In genomic region chr12:46385439-46385838, GRCh38 we compare ENCODE assay signal across 1 cellular context.
TF ChIP-seq lines count a peak whose summit lies in the region.

No MANE protein-coding gene starts in this region.

TF ChIP-seq in HepG2, 621 proteins besides CTCF, POLR2A, EP300 and RAD21 (continued from another document and continues in another):
- TF ChIP-seq MYPOP (CRISPR knock-in tag; IDR thresholded peaks at IDR 0.05) (0 out of 2 replicates have a peak, but pooled peaks have one; percentile 41), BCL6 (CRISPR knock-in tag; IDR thresholded peaks at IDR 0.05) (peak; percentile 41; the same call in 1 of the 2 replicates), SALL1 (CRISPR knock-in tag; IDR thresholded peaks at IDR 0.05) (peak; percentile 92), SUZ12 (IDR thresholded peaks at IDR 0.05; ENCODE audit: low read depth, low read length) (no peak), SP5 (CRISPR knock-in tag; IDR thresholded peaks at IDR 0.05; ENCODE audit: borderline replicate concordance, low read depth) (0 out of 2 replicates have a peak, but pooled peaks have one; percentile 17), CBX5 (CRISPR knock-in tag; IDR thresholded peaks at IDR 0.05; ENCODE audit: borderline replicate concordance) (peak; percentile 57; the same call in 1 of the 2 replicates), CEBPG (CRISPR knock-in tag; IDR thresholded peaks at IDR 0.05) (peak; percentile 67), RELA (CRISPR knock-in tag; IDR thresholded peaks at IDR 0.05) (no peak), ZNF574 (CRISPR knock-in tag; IDR thresholded peaks at IDR 0.05) (0 out of 2 replicates have a peak, but pooled peaks have one; percentile 17), KDM2A (CRISPR knock-in tag; IDR thresholded peaks at IDR 0.05; ENCODE audit: borderline replicate concordance, low read depth) (0 out of 2 replicates have a peak, but pooled peaks have one; percentile 29), ZNF597 (CRISPR knock-in tag; IDR thresholded peaks at IDR 0.05) (no peak), ZNF343 (CRISPR knock-in tag; IDR thresholded peaks at IDR 0.05) (no peak), ARID5B (CRISPR knock-in tag; IDR thresholded peaks at IDR 0.05) (peak; percentile 63), RAD51 (IDR thresholded peaks at IDR 0.05; ENCODE audit: borderline replicate concordance) (no peak), ZSCAN20 (CRISPR knock-in tag; IDR thresholded peaks at IDR 0.05; ENCODE audit: borderline replicate concordance) (no peak), ZKSCAN5 (CRISPR knock-in tag; IDR thresholded peaks at IDR 0.05) (no peak), FOSL2 (CRISPR knock-in tag; IDR thresholded peaks at IDR 0.05) (peak; percentile 53), ZNF431 (CRISPR knock-in tag; IDR thresholded peaks at IDR 0.05; ENCODE audit: borderline replicate concordance, low read depth) (no peak), ZNF839 (CRISPR knock-in tag; IDR thresholded peaks at IDR 0.05; ENCODE audit: borderline replicate concordance) (no peak), ZNF430 (CRISPR knock-in tag; IDR thresholded peaks at IDR 0.05) (no peak; the same call in 1 of the 2 replicates), SNAPC5 (CRISPR knock-in tag; IDR thresholded peaks at IDR 0.05; ENCODE audit: borderline replicate concordance) (no peak), ZNF512B (CRISPR knock-in tag; IDR thresholded peaks at IDR 0.05; ENCODE audit: borderline replicate concordance) (no peak), CHCHD3 (CRISPR knock-in tag; IDR thresholded peaks at IDR 0.05) (no peak), ELF1 (CRISPR knock-in tag; IDR thresholded peaks at IDR 0.05) (no peak), GATAD1 (CRISPR knock-in tag; IDR thresholded peaks at IDR 0.05) (0 out of 2 replicates have a peak, but pooled peaks have one; percentile 31), ZBTB38 (CRISPR knock-in tag; IDR thresholded peaks at IDR 0.05) (peak; percentile 86; the same call in 1 of the 2 replicates), SYNCRIP (IDR thresholded peaks at IDR 0.05; ENCODE audit: insufficient read depth, low read depth, low read length) (no peak), ZMAT5 (CRISPR knock-in tag; IDR thresholded peaks at IDR 0.05; ENCODE audit: borderline replicate concordance, low read depth) (no peak), ZNF501 (CRISPR knock-in tag; IDR thresholded peaks at IDR 0.05) (peak; percentile 47; the same call in 1 of the 2 replicates), SOX13 (IDR thresholded peaks at IDR 0.05) (no peak), SOX13 (CRISPR knock-in tag; conservative IDR thresholded peaks at IDR 0.05 in 1 of 2, IDR thresholded peaks at IDR 0.05 in 1 of 2) (peak in 1 of 2 experiments; percentile 66; a peak in 2 of 4 replicates), ZBTB44 (CRISPR knock-in tag; IDR thresholded peaks at IDR 0.05) (no peak), IKZF5 (CRISPR knock-in tag; IDR thresholded peaks at IDR 0.05) (peak; percentile 35; the same call in 1 of the 2 replicates), ZBTB7B (CRISPR knock-in tag; IDR thresholded peaks at IDR 0.05) (peak; percentile 60; the same call in 1 of the 2 replicates), PPARG (CRISPR knock-in tag; conservative IDR thresholded peaks at IDR 0.05) (no peak), PAXIP1 (CRISPR knock-in tag; conservative IDR thresholded peaks at IDR 0.05) (peak; percentile 45), ZNF557 (CRISPR knock-in tag; IDR thresholded peaks at IDR 0.05) (no peak), ZSCAN22 (CRISPR knock-in tag; IDR thresholded peaks at IDR 0.05) (no peak)
